Comparison of ENCODE assay signal across 18 cellular contexts in the genomic region with DNA sequence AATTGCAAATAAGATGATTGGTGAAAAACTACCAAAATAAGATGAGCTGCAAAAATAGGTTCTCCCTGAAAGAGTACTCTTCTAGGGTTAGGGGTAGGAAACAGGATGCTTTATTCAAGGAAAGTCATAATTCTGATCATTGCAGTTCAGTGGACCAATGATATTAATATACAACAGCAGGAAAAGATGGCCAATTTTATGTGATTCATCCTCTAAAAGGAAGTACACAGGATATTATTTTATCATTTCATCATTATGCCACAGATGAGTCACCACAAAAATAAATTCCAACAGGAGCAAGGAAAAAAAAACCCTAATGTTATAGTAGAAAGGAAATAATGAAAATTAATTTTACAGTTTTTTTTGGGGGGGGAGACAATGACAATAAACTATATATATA.
DNase-seq lines count a peak whose midpoint lies in the region; ATAC-seq, FAIRE-seq and TF ChIP-seq lines count a peak whose summit lies in the region.
"Had no signal": no experiment of that assay in that cellular context is flagged by ENCODE, and none has a peak within 500 bp of the region (broad histone marks: within the 10 kb centered on the region; RNA-seq: fewer than 3 reads in every experiment).

No MANE protein-coding gene starts in this region.

- no peak for FAIRE-seq in astrocyte (lab: Jason Lieb, UNC)
- FAIRE-seq in HepG2 (lab: Jason Lieb, UNC): no peak
- FAIRE-seq: H1 had no signal

- no peak for TF ChIP-seq RAD21 in HepG2 (CRISPR knock-in tag; IDR thresholded peaks at IDR 0.05)

- no peak for ATAC-seq in HepG2

- no TSS peak for BruUV-seq in HepG2 (replicated peaks; lab: Mats Ljungman, UMichigan)

- CTCF ChIA-PET in HepG2 (lab: Yijun Ruan, JAX; ENCODE audit: low intra/inter-chr PET ratio, low total read pairs): no interaction called here

- H4K20me1 ChIP-seq in astrocyte (ENCODE audit: insufficient read depth, low read length) (no peaks in the 10 kb centered on the region), HepG2 (ENCODE audit: insufficient read depth, low read length) (no peaks in the 10 kb centered on the region)

- H3K79me2 ChIP-seq in astrocyte (ENCODE audit: insufficient read depth, low read length): no peaks in the 10 kb centered on the region
- H3K79me2 ChIP-seq in HepG2 (ENCODE audit: insufficient read depth, low read length): no peaks in the 10 kb centered on the region

- intact Hi-C loops in HepG2 (cut with micrococcal nuclease; ENCODE audit: unreplicated experiment): no loop called here
- intact Hi-C loops in left ventricle myocardium inferior (cut with micrococcal nuclease): no loop called here

- H3K4me3 Mint-ChIP-seq in astrocyte (ENCODE audit: unreplicated experiment): no peak overlapping the region
- H3K4me3 Mint-ChIP-seq: activated CD4-positive, alpha-beta memory T cell treated with anti-CD3 and anti-CD28 coated beads for 36 hours; endodermal cell; memory B cell had no signal

- TF ChIP-seq CTCF in astrocyte (IDR thresholded peaks at IDR 0.05; ENCODE audit: insufficient read depth, low read depth, low read length) (no peak), foreskin fibroblast (IDR thresholded peaks at IDR 0.05; ENCODE audit: low read depth, low read length) (no peak), HepG2 (CRISPR knock-in tag; IDR thresholded peaks at IDR 0.05) (no peak), left ventricle myocardium inferior (IDR thresholded peaks at IDR 0.05; ENCODE audit: borderline replicate concordance) (no peak)

- no peak for TF ChIP-seq EP300 in HepG2 (IDR thresholded peaks at IDR 0.05; ENCODE audit: low read depth in 2 of 2, low read length in 2 of 2)
- TF ChIP-seq EP300 in HepG2 (CRISPR knock-in tag; IDR thresholded peaks at IDR 0.05; ENCODE audit: borderline replicate concordance): no peak

- H3K4me3 ChIP-seq in astrocyte (ENCODE audit: insufficient read depth, low read depth, low read length): no peak overlapping the region
- no peak overlapping the region for H3K4me3 ChIP-seq in foreskin fibroblast (ENCODE audit: low read depth in 1 of 2, low read length in 2 of 2)
- no peak overlapping the region for H3K4me3 ChIP-seq in HepG2 (replicated peaks in 1 of 3; ENCODE audit: insufficient read depth in 1 of 3, low read depth in 2 of 3, low read length in 3 of 3)
- no peak overlapping the region for H3K4me3 ChIP-seq in left ventricle myocardium inferior
- H3K4me3 ChIP-seq: SJSA1 had no signal

- in situ Hi-C loops in HepG2 (cut with HindIII; ENCODE audit: extremely low pct_ligation_motif_present, low pct_unique_long_range_greater_than_20kb): no loop called here

- no peaks in the 10 kb centered on the region for H3K27me3 Mint-ChIP-seq in astrocyte (ENCODE audit: low read depth, unreplicated experiment)
- H3K27me3 Mint-ChIP-seq: activated CD4-positive, alpha-beta memory T cell treated with anti-CD3 and anti-CD28 coated beads for 36 hours; memory B cell had no signal

- POLR2A ChIA-PET in HepG2 (lab: Yijun Ruan, JAX): no interaction called here

- H3K9me3 ChIP-seq in astrocyte (ENCODE audit: insufficient read depth, low read depth, low read length): no peaks in the 10 kb centered on the region
- no peaks in the 10 kb centered on the region for H3K9me3 ChIP-seq in HepG2 (ENCODE audit: low read length)
- H3K9me3 ChIP-seq in left ventricle myocardium inferior (replicated peaks): peaks cover 6% of the 10 kb centered on the region
- H3K9me3 ChIP-seq: neutrophil, SJSA1 had no signal

- no peaks in the 10 kb centered on the region for H3K4me1 ChIP-seq in astrocyte (ENCODE audit: insufficient read depth, low read length)
- H3K4me1 ChIP-seq in HepG2 (ENCODE audit: insufficient read depth, low read length): no peaks in the 10 kb centered on the region
- H3K4me1 ChIP-seq in left ventricle myocardium inferior: no peaks in the 10 kb centered on the region
- H3K4me1 ChIP-seq: SJSA1 had no signal

- H3K9ac ChIP-seq in astrocyte (ENCODE audit: low read length) (no peak overlapping the region), HepG2 (ENCODE audit: insufficient read depth, low read depth, low read length) (no peak overlapping the region)

- no peaks in the 10 kb centered on the region for H3K36me3 Mint-ChIP-seq in astrocyte (ENCODE audit: low read depth, unreplicated experiment)
- H3K36me3 Mint-ChIP-seq: activated CD4-positive, alpha-beta memory T cell treated with anti-CD3 and anti-CD28 coated beads for 36 hours; memory B cell had no signal

- H3K9me3 Mint-ChIP-seq in astrocyte (ENCODE audit: unreplicated experiment): peaks cover 1% of the 10 kb centered on the region
- H3K9me3 Mint-ChIP-seq: activated CD4-positive, alpha-beta memory T cell treated with anti-CD3 and anti-CD28 coated beads for 36 hours had no signal

- DNase-seq in A172 (ENCODE audit: low spot score) (peak; percentile 34), HPDE6-E6E7 (ENCODE audit: extremely low spot score) (peak; percentile 36), astrocyte (ENCODE audit: low read depth) (peak; percentile 43), foreskin fibroblast (peak; percentile 30 to 78), HepG2 (ENCODE audit: low spot score) (no peak), left ventricle myocardium inferior (no peak)
- DNase-seq in stimulated activated CD4-positive, alpha-beta T cell treated with anti-CD3 and anti-CD28 coated beads, Interleukin-2, amount 100 ng/mL, for 24 hours: no peak
- DNase-seq in stimulated activated CD4-positive, alpha-beta T cell treated with anti-CD3 and anti-CD28 coated beads, Interleukin-4, amount 100 ng/mL, for 1 hour: no peak
- DNase-seq: 8988T; activated CD4-positive, alpha-beta memory T cell treated with anti-CD3 and anti-CD28 coated beads for 36 hours; endodermal cell; MM.1S; NCI-H2081 treated with DMSO at 0.1 percent for 48 hours had no signal

- H3K27ac ChIP-seq in astrocyte (ENCODE audit: low read depth, low read length) (no peak overlapping the region), HepG2 (ENCODE audit: extremely low read length, insufficient read depth, low read length) (no peak overlapping the region), left ventricle myocardium inferior (replicated peaks) (no peak overlapping the region)
- H3K27ac ChIP-seq: neutrophil, SJSA1 had no signal

- no peaks in the 10 kb centered on the region for H3K36me3 ChIP-seq in astrocyte (ENCODE audit: insufficient read depth, low read length)
- H3K36me3 ChIP-seq in HepG2 (replicated peaks in 1 of 2; ENCODE audit: control insufficient read depth in 1 of 2, insufficient read depth in 2 of 2, low read length in 2 of 2): no peaks in the 10 kb centered on the region
- no peaks in the 10 kb centered on the region for H3K36me3 ChIP-seq in left ventricle myocardium inferior
- H3K36me3 ChIP-seq: neutrophil, SJSA1 had no signal

- no peak for TF ChIP-seq POLR2A in HepG2 (IDR thresholded peaks at IDR 0.05; ENCODE audit: insufficient read depth in 1 of 2, low read depth in 2 of 2, low read length in 2 of 2)

- H2AFZ ChIP-seq in astrocyte (ENCODE audit: low read depth, low read length) (no peak overlapping the region), HepG2 (ENCODE audit: low read length) (no peak overlapping the region)

- H3K4me2 ChIP-seq in astrocyte (ENCODE audit: low read length): peak overlapping the region; percentile 35
- H3K4me2 ChIP-seq in HepG2 (ENCODE audit: low read depth, low read length): no peak overlapping the region

- H3K27me3 ChIP-seq in astrocyte (ENCODE audit: insufficient read depth, low read length) (no peaks in the 10 kb centered on the region), HepG2 (ENCODE audit: control insufficient read depth in 1 of 2, insufficient read depth in 2 of 2, low read length in 2 of 2) (no peaks in the 10 kb centered on the region), left ventricle myocardium inferior (ENCODE audit: low read depth) (no peaks in the 10 kb centered on the region)
- H3K27me3 ChIP-seq: neutrophil, SJSA1 had no signal

- H3K4me1 Mint-ChIP-seq in astrocyte (ENCODE audit: low read depth, unreplicated experiment): no peaks in the 10 kb centered on the region
- H3K4me1 Mint-ChIP-seq: endodermal cell, memory B cell had no signal

- no peak overlapping the region for H3K27ac Mint-ChIP-seq in astrocyte (ENCODE audit: unreplicated experiment)
- H3K27ac Mint-ChIP-seq: activated CD4-positive, alpha-beta memory T cell treated with anti-CD3 and anti-CD28 coated beads for 36 hours; activated T-helper 2 cell treated with anti-CD3 and anti-CD28 coated beads, Interferon-gamma antibody, Interleukin-2, Interleukin-4, amounts not matched to agents 10 μg/mL and 5 μg/mL and 100 μg/mL, durations not matched to agents 14 hours and 24 hours and 36 hours; endodermal cell; memory B cell had no signal

TF ChIP-seq in HepG2, 621 proteins besides CTCF, POLR2A, EP300 and RAD21 (continues in another document):
- TF ChIP-seq ZNF841 (CRISPR knock-in tag; IDR thresholded peaks at IDR 0.05; ENCODE audit: borderline replicate concordance) (no peak), ZFX (CRISPR knock-in tag; IDR thresholded peaks at IDR 0.05; ENCODE audit: low read depth) (no peak), ZMYM4 (CRISPR knock-in tag; IDR thresholded peaks at IDR 0.05) (no peak)
- TF ChIP-seq, protein P1, sequence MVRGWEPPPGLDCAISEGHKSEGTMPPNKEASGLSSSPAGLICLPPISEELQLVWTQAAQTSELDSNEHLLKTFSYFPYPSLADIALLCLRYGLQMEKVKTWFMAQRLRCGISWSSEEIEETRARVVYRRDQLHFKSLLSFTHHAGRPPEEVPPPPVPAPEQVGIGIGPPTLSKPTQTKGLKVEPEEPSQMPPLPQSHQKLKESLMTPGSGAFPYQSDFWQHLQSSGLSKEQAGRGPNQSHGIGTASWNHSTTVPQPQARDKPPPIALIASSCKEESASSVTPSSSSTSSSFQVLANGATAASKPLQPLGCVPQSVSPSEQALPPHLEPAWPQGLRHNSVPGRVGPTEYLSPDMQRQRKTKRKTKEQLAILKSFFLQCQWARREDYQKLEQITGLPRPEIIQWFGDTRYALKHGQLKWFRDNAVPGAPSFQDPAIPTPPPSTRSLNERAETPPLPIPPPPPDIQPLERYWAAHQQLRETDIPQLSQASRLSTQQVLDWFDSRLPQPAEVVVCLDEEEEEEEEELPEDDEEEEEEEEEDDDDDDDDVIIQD (CRISPR knock-in tag; IDR thresholded peaks at IDR 0.05; ENCODE audit: low read depth): no peak

Comparison
In these comparisons a context has a peak if more than half of its experiments do, and no peak if none do; other contexts are left out.
1. DNase-seq: peak in A172 (single experiment), HPDE6-E6E7 (single experiment), astrocyte (single experiment) and foreskin fibroblast (2 of 2); none in HepG2 (single experiment), left ventricle myocardium inferior (single experiment), stimulated activated CD4-positive, alpha-beta T cell treated with anti-CD3 and anti-CD28 coated beads, Interleukin-2, amount 100 ng/mL, for 24 hours (0 of 2) and stimulated activated CD4-positive, alpha-beta T cell treated with anti-CD3 and anti-CD28 coated beads, Interleukin-4, amount 100 ng/mL, for 1 hour (single experiment).